In genomic region chr2:144834954-144835633, GRCh38 we compare ENCODE assay signal across 10 cellular contexts.
DNase-seq lines count a peak whose midpoint lies in the region; ATAC-seq and TF ChIP-seq lines count a peak whose summit lies in the region.
"Had no signal": no experiment of that assay in that cellular context is flagged by ENCODE, and none has a peak within 500 bp of the region (broad histone marks: within the 10 kb centered on the region; RNA-seq: fewer than 3 reads in every experiment).

No MANE protein-coding gene starts in this region.

- peaks cover 0 to 24% (median 6%) of the 10 kb centered on the region in 12 donors for H3K4me1 ChIP-seq in heart left ventricle

- ATAC-seq in SK-N-SH treated with all-trans-retinoic acid at 6 μM for 48 hours (peak; percentile 85), heart left ventricle (peak; percentile 25 to 85 (median 69)), HG02759 (IDR thresholded peaks at IDR 0.05; ENCODE audit: unreplicated experiment) (no peak)

- 36 to 48% (median 42%) methylated on average over 5 of the region's 5 CpGs for WGBS in heart left ventricle, 4 donors

- DNase-seq in GM04504 (ENCODE audit: low read depth) (peak; percentile 46), heart left ventricle (peak; percentile 39 to 65 (median 52)), smooth muscle cell of the brain vasculature (ENCODE audit: low read depth, low spot score) (peak; percentile 65), DMS79 (lab: John Stamatoyannopoulos, UW) (no peak), DMS53 (lab: John Stamatoyannopoulos, UW) (no peak), NCI-H526 treated with DMSO at 0.1 percent for 48 hours (lab: John Stamatoyannopoulos, UW) (no peak)
- DNase-seq: activated T-cell treated with anti-CD3 and anti-CD28 coated beads, Interleukin-2, amount 50 U/mL, for 48 hours had no signal

- H3K36me3 ChIP-seq in heart left ventricle: no peaks in the 10 kb centered on the region
- H3K36me3 ChIP-seq: esophagus muscularis mucosa had no signal

- H3K9me3 ChIP-seq in heart left ventricle: no peaks in the 10 kb centered on the region
- H3K9me3 ChIP-seq: esophagus muscularis mucosa had no signal

- TF ChIP-seq POLR2A in heart left ventricle (IDR thresholded peaks at IDR 0.05): no peak

- H3K27ac ChIP-seq in heart left ventricle: peak overlapping the region in 10 of 12 donors; percentile 12 to 61 (median 49)
- H3K27ac ChIP-seq: esophagus muscularis mucosa had no signal

- H3K4me3 ChIP-seq in heart left ventricle: no peak overlapping the region

- intact Hi-C loops in heart left ventricle (cut with DNase I): no loop called here

- TF ChIP-seq CTCF in heart left ventricle (IDR thresholded peaks at IDR 0.05): no peak

- H3K27me3 ChIP-seq in heart left ventricle: no peaks in the 10 kb centered on the region
- H3K27me3 ChIP-seq: esophagus muscularis mucosa had no signal

TF ChIP-seq in SK-N-SH treated with all-trans-retinoic acid at 6 μM for 48 hours, 23 proteins besides CTCF, POLR2A, EP300 and RAD21:
- TF ChIP-seq, protein P1, sequence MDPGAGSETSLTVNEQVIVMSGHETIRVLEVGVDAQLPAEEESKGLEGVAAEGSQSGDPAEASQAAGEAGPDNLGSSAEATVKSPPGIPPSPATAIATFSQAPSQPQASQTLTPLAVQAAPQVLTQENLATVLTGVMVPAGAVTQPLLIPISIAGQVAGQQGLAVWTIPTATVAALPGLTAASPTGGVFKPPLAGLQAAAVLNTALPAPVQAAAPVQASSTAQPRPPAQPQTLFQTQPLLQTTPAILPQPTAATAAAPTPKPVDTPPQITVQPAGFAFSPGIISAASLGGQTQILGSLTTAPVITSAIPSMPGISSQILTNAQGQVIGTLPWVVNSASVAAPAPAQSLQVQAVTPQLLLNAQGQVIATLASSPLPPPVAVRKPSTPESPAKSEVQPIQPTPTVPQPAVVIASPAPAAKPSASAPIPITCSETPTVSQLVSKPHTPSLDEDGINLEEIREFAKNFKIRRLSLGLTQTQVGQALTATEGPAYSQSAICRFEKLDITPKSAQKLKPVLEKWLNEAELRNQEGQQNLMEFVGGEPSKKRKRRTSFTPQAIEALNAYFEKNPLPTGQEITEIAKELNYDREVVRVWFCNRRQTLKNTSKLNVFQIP (CRISPR knock-in tag; IDR thresholded peaks at IDR 0.05; ENCODE audit: borderline replicate concordance, low read depth): no peak
- TF ChIP-seq GLIS3 (CRISPR knock-in tag; IDR thresholded peaks at IDR 0.05) (no peak), BACH2 (CRISPR knock-in tag; IDR thresholded peaks at IDR 0.05; ENCODE audit: borderline replicate concordance) (no peak), TSHZ2 (CRISPR knock-in tag; IDR thresholded peaks at IDR 0.05) (peak; percentile 48; the same call in 1 of the 2 replicates), ISL1 (CRISPR knock-in tag; IDR thresholded peaks at IDR 0.05) (peak; percentile 54; the same call in 1 of the 2 replicates), CSRNP3 (CRISPR knock-in tag; IDR thresholded peaks at IDR 0.05) (no peak), ZNF70 (CRISPR knock-in tag; IDR thresholded peaks at IDR 0.05) (no peak), ZNF8 (CRISPR knock-in tag; IDR thresholded peaks at IDR 0.05) (no peak)

Comparison
In these comparisons a context has a peak if more than half of its experiments do, and no peak if none do; other contexts are left out.
1. DNase-seq: peak in GM04504 (single experiment), heart left ventricle (5 of 5) and smooth muscle cell of the brain vasculature (single experiment); none in DMS79 (single experiment), DMS53 (single experiment) and NCI-H526 treated with DMSO at 0.1 percent for 48 hours (single experiment).